Comparison of ENCODE assay signal across 2 cellular contexts in genomic region chr1:119440908-119441307, GRCh38.
TF ChIP-seq lines count a peak whose summit lies in the region.

No MANE protein-coding gene starts in this region.

TF ChIP-seq in HEK293, 187 proteins besides CTCF, POLR2A, EP300 and RAD21:
- TF ChIP-seq ZNF677 (tag by site-specific recombination; IDR thresholded peaks at IDR 0.05) (no peak), ZNF341 (tag by site-specific recombination; IDR thresholded peaks at IDR 0.05; ENCODE audit: low read depth) (peak; percentile 76), ELK4 (IDR thresholded peaks at IDR 0.05; ENCODE audit: borderline replicate concordance, low read depth, low read length) (no peak)

TF ChIP-seq in H1, 55 proteins besides CTCF, POLR2A, EP300 and RAD21:
- TF ChIP-seq RNF2 (IDR thresholded peaks at IDR 0.05; ENCODE audit: borderline replicate concordance, low read depth, low read length, missing control alignments, poor library complexity, severe bottlenecking) (no peak), NRF1 (IDR thresholded peaks at IDR 0.05; ENCODE audit: low read depth, low read length) (no peak), TCF12 (IDR thresholded peaks at IDR 0.05; ENCODE audit: low read depth, low read length) (no peak)
